ENCODE assay signal across 8 cellular contexts in genomic region chrX:70476934-70477733, GRCh38. TPM values are rescaled to one million over a fixed set of nuclear protein-coding genes. Genes with fewer than 3 reads are reported as not detected.
DNase-seq lines count a peak whose midpoint lies in the region; ATAC-seq and TF ChIP-seq lines count a peak whose summit lies in the region.

No MANE protein-coding gene starts in this region.

- CTCF ChIA-PET in WTC11 (lab: Charles Lee): interaction anchor here (0.8 to 2.4 kb wide), 6 partner anchors 22 to 54 kb away, joined by 3 to 9 read pairs (median 4); partner anchors contain the start of gene GDPD2

- no peaks in the 10 kb centered on the region for H3K27me3 ChIP-seq in upper lobe of right lung

- POLR2A ChIA-PET in WTC11 (lab: Charles Lee): no interaction called here

- no peak overlapping the region for H3K4me3 ChIP-seq in upper lobe of right lung

- ATAC-seq in WTC11: peak; percentile 54
- ATAC-seq in upper lobe of right lung: peak; percentile 67
- no peak for ATAC-seq in GM18870 (IDR thresholded peaks at IDR 0.05; ENCODE audit: unreplicated experiment)
- ATAC-seq in stimulated activated naive CD8-positive, alpha-beta T cell treated with anti-CD3 and anti-CD28 coated beads, Interleukin-15, Interleukin-2, amounts not matched to agents 100 U/mL and 50 U/mL, for 24 hours: no peak
- no peak for ATAC-seq in HG03097 (IDR thresholded peaks at IDR 0.05; ENCODE audit: low FRiP score, unreplicated experiment)

- H3K9me3 ChIP-seq in upper lobe of right lung: no peaks in the 10 kb centered on the region

- H3K9me3 Mint-ChIP-seq in WTC11: no peaks in the 10 kb centered on the region

- H3K36me3 ChIP-seq in upper lobe of right lung: no peaks in the 10 kb centered on the region

- H3K27ac Mint-ChIP-seq in WTC11: peak overlapping the region; percentile 74

- H3K27ac ChIP-seq in upper lobe of right lung: peak overlapping the region; percentile 47

- DNase-seq in NCI-H524 (lab: John Stamatoyannopoulos, UW) (peak; percentile 52 to 82), NCI-H524 treated with DMSO at 0.1 percent for 48 hours (lab: John Stamatoyannopoulos, UW) (no peak), WTC11 (ENCODE audit: low spot score) (peak; percentile 15), iPS-NIHi11 (ENCODE audit: low spot score) (peak; percentile 17), upper lobe of right lung (peak; percentile 68)
- no peak for DNase-seq in stimulated activated naive CD8-positive, alpha-beta T cell treated with anti-CD3 and anti-CD28 coated beads, Interleukin-15, Interleukin-2, amounts not matched to agents 100 U/mL and 50 U/mL, for 24 hours

- no peaks in the 10 kb centered on the region; the same call in 1 of the 2 replicates for H3K27me3 Mint-ChIP-seq in WTC11 (ENCODE audit: low read depth)

- peaks cover 6% of the 10 kb centered on the region for H3K36me3 Mint-ChIP-seq in WTC11

- peaks cover 24% of the 10 kb centered on the region for H3K4me1 ChIP-seq in upper lobe of right lung

- TF ChIP-seq CTCF in WTC11 (IDR thresholded peaks at IDR 0.05) (no peak), upper lobe of right lung (IDR thresholded peaks at IDR 0.05) (no peak)

- H3K4me3 Mint-ChIP-seq in WTC11: peak overlapping the region; percentile 55

- H3K4me1 Mint-ChIP-seq in WTC11: peaks cover 93% of the 10 kb centered on the region

- intact Hi-C loops in upper lobe of right lung (cut with DNase I): no loop called here

TF ChIP-seq in WTC11, 78 proteins besides CTCF, POLR2A, EP300 and RAD21:
- TF ChIP-seq ZNF423 (CRISPR knock-in tag; IDR thresholded peaks at IDR 0.05) (no peak), FOXK1 (CRISPR knock-in tag; IDR thresholded peaks at IDR 0.05) (0 out of 2 replicates have a peak, but pooled peaks have one; percentile 25)

RNA-seq across cellular contexts. Expression of gene DLG3, which starts 32.5 kb away (rescaled TPM):
- total RNA-seq in WTC11 (2021): 41.7 to 46.3 TPM (median 42.8 TPM) in 3 replicates
- 24.4 TPM for total RNA-seq in upper lobe of right lung

RNA-seq across cellular contexts. Expression of gene GDPD2, which starts 54.0 kb away (rescaled TPM):
- 7.0 to 9.3 TPM (median 8.8 TPM) in 3 replicates for total RNA-seq in WTC11 (2021)
- total RNA-seq in upper lobe of right lung: not detected

Comparison
In these comparisons a context has a peak if more than half of its experiments do, and no peak if none do; other contexts are left out.
1. DNase-seq: peak in NCI-H524 (2 of 2), WTC11 (single experiment), iPS-NIHi11 (single experiment) and upper lobe of right lung (single experiment); none in NCI-H524 treated with DMSO at 0.1 percent for 48 hours (single experiment) and stimulated activated naive CD8-positive, alpha-beta T cell treated with anti-CD3 and anti-CD28 coated beads, Interleukin-15, Interleukin-2, amounts not matched to agents 100 U/mL and 50 U/mL, for 24 hours (single experiment).
2. ATAC-seq: peak in WTC11 (single experiment) and upper lobe of right lung (single experiment); none in GM18870 (single experiment), stimulated activated naive CD8-positive, alpha-beta T cell treated with anti-CD3 and anti-CD28 coated beads, Interleukin-15, Interleukin-2, amounts not matched to agents 100 U/mL and 50 U/mL, for 24 hours (single experiment) and HG03097 (single experiment).